8 cellular contexts compared by ENCODE assay signal in genomic region chr3:87350367-87351199, GRCh38.
DNase-seq lines count a peak whose midpoint lies in the region; ATAC-seq and TF ChIP-seq lines count a peak whose summit lies in the region.

No MANE protein-coding gene starts in this region.

- H3K4me1 ChIP-seq in Panc1 (ENCODE audit: control insufficient read depth, insufficient read depth, low read length), result peaks cover 2% of the 10 kb centered on the region; the same call in 1 of the 2 replicates

- in situ Hi-C loops in Panc1 (cut with HindIII; ENCODE audit: low pct_unique_long_range_greater_than_20kb, low sequenced_read_pairs), result no loop called here

- CTCF ChIA-PET in Panc1 (lab: Charles Lee), result interaction anchor here (0.5 kb wide), 1 partner anchor 137 kb away, joined by 3 read pairs; no protein-coding TSS in a partner anchor

- DNase-seq in stimulated activated CD4-positive, alpha-beta T cell treated with anti-CD3 and anti-CD28 coated beads, Interleukin-4, amount 100 ng/mL, for 24 hours, result peak; percentile 23
- no peak for DNase-seq in stimulated activated CD4-positive, alpha-beta T cell treated with anti-CD3 and anti-CD28 coated beads, Interleukin-1b, Interleukin-23, amount 100 ng/mL, for 48 hours
- DNase-seq in Panc1 (ENCODE audit: low read depth, low spot score), result peak; percentile 33
- DNase-seq in dermis microvascular lymphatic vessel endothelial cell (ENCODE audit: low read depth in 2 of 2), result peak; percentile 17 to 56
- peak; percentile 60 to 61 for DNase-seq in lung microvascular endothelial cell (ENCODE audit: low read depth in 2 of 2)
- no peak for DNase-seq in HuH-7 (ENCODE audit: low spot score)

- peak; percentile 75; the same call in 1 of the 2 replicates for TF ChIP-seq CTCF in Panc1 (IDR thresholded peaks at IDR 0.05)

- H3K27ac ChIP-seq in Panc1 (ENCODE audit: low read length), result peak overlapping the region; percentile 77

- no peaks in the 10 kb centered on the region for H3K36me3 ChIP-seq in Panc1 (ENCODE audit: control insufficient read depth, insufficient read depth, low read length)

- H3K4me3 ChIP-seq in Panc1 (ENCODE audit: low read depth in 2 of 2, low read length in 2 of 2), result no peak overlapping the region

- BruUV-seq in Panc1 (replicated peaks; lab: Mats Ljungman, UMichigan), result no TSS peak

- H3K9me3 ChIP-seq in Panc1 (ENCODE audit: control insufficient read depth, insufficient read depth, low read depth, low read length), result no peaks in the 10 kb centered on the region

- POLR2A ChIA-PET in Panc1 (lab: Charles Lee), result no interaction called here

- intact Hi-C loops in Panc1 (cut with micrococcal nuclease; ENCODE audit: unreplicated experiment), result loop anchor here (2.0 to 5.0 kb wide), 2 partner anchors 152 to 652 kb away; no protein-coding TSS in a partner anchor

- H3K27me3 ChIP-seq in Panc1 (ENCODE audit: control insufficient read depth, insufficient read depth, low read length), result no peaks in the 10 kb centered on the region

- ATAC-seq in GM21515 (IDR thresholded peaks at IDR 0.05; ENCODE audit: unreplicated experiment), result peak; percentile 99
- peak; percentile 100 for ATAC-seq in HG03565 (IDR thresholded peaks at IDR 0.05; ENCODE audit: unreplicated experiment)
- peak; percentile 91 for ATAC-seq in Panc1

Comparison
In these comparisons a context has a peak if more than half of its experiments do, and no peak if none do; other contexts are left out.
1. DNase-seq: peak in stimulated activated CD4-positive, alpha-beta T cell treated with anti-CD3 and anti-CD28 coated beads, Interleukin-4, amount 100 ng/mL, for 24 hours (single experiment), Panc1 (single experiment), dermis microvascular lymphatic vessel endothelial cell (2 of 2) and lung microvascular endothelial cell (2 of 2); none in stimulated activated CD4-positive, alpha-beta T cell treated with anti-CD3 and anti-CD28 coated beads, Interleukin-1b, Interleukin-23, amount 100 ng/mL, for 48 hours (single experiment) and HuH-7 (single experiment).
2. Peak in every context shown above with its lines, with median percentiles within 50 percentile points of each other: ATAC-seq.